ENCODE assay signal across 10 cellular contexts in the genomic region with DNA sequence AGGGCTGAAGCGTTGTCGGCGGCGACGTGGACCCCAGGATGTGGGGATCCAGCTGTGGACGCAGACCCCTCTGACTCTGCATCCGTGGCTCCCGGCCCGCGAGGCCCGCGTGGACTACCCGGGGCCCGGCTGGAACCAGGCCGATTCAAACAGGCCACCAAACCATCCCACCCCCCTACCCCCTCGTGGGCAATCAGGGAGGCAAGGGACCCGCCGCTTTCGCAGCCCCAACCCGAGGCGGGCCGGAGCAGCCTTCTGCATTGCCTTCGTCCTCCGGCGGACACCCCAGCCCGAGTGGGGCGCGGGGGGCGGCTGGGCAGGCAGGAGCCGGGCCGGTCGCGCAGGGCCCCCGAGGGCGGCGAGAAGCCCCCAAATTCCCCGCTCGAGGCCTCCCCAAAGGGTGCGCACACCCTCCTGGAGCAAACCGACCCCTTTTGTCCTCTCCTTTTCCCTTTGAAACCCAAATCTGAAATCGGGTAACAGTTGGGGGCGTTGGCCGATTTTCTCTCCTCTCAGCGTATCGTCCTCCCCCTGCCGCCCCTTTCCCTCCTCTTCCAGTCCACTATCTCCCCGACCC. TPM values are rescaled to one million over a fixed set of nuclear protein-coding genes. Genes with fewer than 3 reads are reported as not detected.
A peak's percentile ranks its signal among the peaks of the same experiment; 100 is the strongest.
DNase-seq lines count a peak whose midpoint lies in the region.
"Had no signal": no experiment of that assay in that cellular context is flagged by ENCODE, and none has a peak within 500 bp of the region (broad histone marks: within the 10 kb centered on the region; RNA-seq: fewer than 3 reads in every experiment).

No MANE protein-coding gene starts in this region.

- peaks cover 39% of the 10 kb centered on the region for H3K4me1 Mint-ChIP-seq in activated naive CD4-positive, alpha-beta T cell treated with anti-CD3 and anti-CD28 coated beads, Interleukin-2, amount 50 U/mL, for 24 hours
- H3K4me1 Mint-ChIP-seq in activated T-cell treated with anti-CD3 and anti-CD28 coated beads, Interleukin-2, amount 50 U/mL, for 24 hours (ENCODE audit: low read depth), result peaks cover 40% of the 10 kb centered on the region

- H3K27ac Mint-ChIP-seq in activated naive CD4-positive, alpha-beta T cell treated with anti-CD3 and anti-CD28 coated beads, Interleukin-2, amount 50 U/mL, for 24 hours, result no peak overlapping the region
- no peak overlapping the region for H3K27ac Mint-ChIP-seq in activated T-cell treated with anti-CD3 and anti-CD28 coated beads, Interleukin-2, amount 50 U/mL, for 24 hours

- H3K9me3 Mint-ChIP-seq in activated naive CD4-positive, alpha-beta T cell treated with anti-CD3 and anti-CD28 coated beads, Interleukin-2, amount 50 U/mL, for 24 hours, result no peaks in the 10 kb centered on the region
- no peaks in the 10 kb centered on the region for H3K9me3 Mint-ChIP-seq in activated T-cell treated with anti-CD3 and anti-CD28 coated beads, Interleukin-2, amount 50 U/mL, for 24 hours

- H3K27me3 Mint-ChIP-seq in activated naive CD4-positive, alpha-beta T cell treated with anti-CD3 and anti-CD28 coated beads, Interleukin-2, amount 50 U/mL, for 24 hours, result peaks cover 47% of the 10 kb centered on the region
- peaks cover 81% of the 10 kb centered on the region for H3K27me3 Mint-ChIP-seq in activated T-cell treated with anti-CD3 and anti-CD28 coated beads, Interleukin-2, amount 50 U/mL, for 24 hours

- H3K27ac ChIP-seq in iPS-20b (ENCODE audit: low read length) (no peak overlapping the region), thymus (ENCODE audit: low read depth) (no peak overlapping the region)

- peaks cover 91% of the 10 kb centered on the region for H3K27me3 ChIP-seq in iPS-20b (ENCODE audit: insufficient read depth, low read length)
- peaks cover 77% of the 10 kb centered on the region for H3K27me3 ChIP-seq in thymus (ENCODE audit: control insufficient read depth, insufficient read depth)

- H3K36me3 ChIP-seq in iPS-20b (ENCODE audit: insufficient read depth, low read depth, low read length), result no peaks in the 10 kb centered on the region
- no peaks in the 10 kb centered on the region for H3K36me3 ChIP-seq in thymus (ENCODE audit: control insufficient read depth, insufficient read depth)

- H3K36me3 Mint-ChIP-seq in activated naive CD4-positive, alpha-beta T cell treated with anti-CD3 and anti-CD28 coated beads, Interleukin-2, amount 50 U/mL, for 24 hours, result peaks cover 2% of the 10 kb centered on the region
- H3K36me3 Mint-ChIP-seq in activated T-cell treated with anti-CD3 and anti-CD28 coated beads, Interleukin-2, amount 50 U/mL, for 24 hours (ENCODE audit: low read depth), result peaks cover 4% of the 10 kb centered on the region

- 6% methylated on average over 47 of the region's 47 CpGs for WGBS in thymus

- H3K4me1 ChIP-seq in iPS-20b (ENCODE audit: insufficient read depth, low read length) (peaks cover 32% of the 10 kb centered on the region; the same call in 1 of the 2 replicates), thymus (ENCODE audit: control insufficient read depth, insufficient read depth, low read length) (peaks cover 10% of the 10 kb centered on the region)

- H3K9ac ChIP-seq in iPS-20b (ENCODE audit: low read depth, low read length), result no peak overlapping the region

- H3K4me3 ChIP-seq in iPS-20b (ENCODE audit: low read length) (peak overlapping the region; percentile 62), thymus (ENCODE audit: low read length) (peak overlapping the region; percentile 29)

- H3K9me3 ChIP-seq in iPS-20b (ENCODE audit: insufficient read depth, low read depth, low read length) (no peaks in the 10 kb centered on the region), thymus (ENCODE audit: control insufficient read depth) (no peaks in the 10 kb centered on the region)

- DNase-seq in activated naive CD4-positive, alpha-beta T cell treated with anti-CD3 and anti-CD28 coated beads, Interleukin-2, amount 50 U/mL, for 16 hours, result no peak
- DNase-seq in activated T-cell treated with anti-CD3 and anti-CD28 coated beads, Interleukin-2, amount 50 U/mL, for 24 hours, result peak; percentile 49
- DNase-seq in cerebellum (ENCODE audit: low spot score), result no peak
- no peak for DNase-seq in inferior parietal cortex (ENCODE audit: extremely low spot score)
- DNase-seq in stimulated activated CD4-positive, alpha-beta T cell treated with anti-CD3 and anti-CD28 coated beads, Interleukin-4, amount 100 ng/mL, for 4 hours, result no peak

- H3K4me3 Mint-ChIP-seq in activated naive CD4-positive, alpha-beta T cell treated with anti-CD3 and anti-CD28 coated beads, Interleukin-2, amount 50 U/mL, for 24 hours, result peak overlapping the region; percentile 54
- H3K4me3 Mint-ChIP-seq in activated T-cell treated with anti-CD3 and anti-CD28 coated beads, Interleukin-2, amount 50 U/mL, for 24 hours, result peak overlapping the region; percentile 42

RNA-seq across cellular contexts. Expression of a gene that starts 7.3 kb away (rescaled TPM):
- polyA plus RNA-seq in thymus, result 0.07 TPM
- 0.09 TPM for total RNA-seq in cerebellum
- total RNA-seq: renal cortical epithelial cell, RPMI7951 had no signal

RNA-seq across cellular contexts. Expression of a gene that starts 53.4 kb away (rescaled TPM):
- polyA plus RNA-seq in thymus, result 23.2 TPM
- total RNA-seq in cerebellum, result 46.0 TPM
